14 cellular contexts compared by ENCODE assay signal in the genomic region with DNA sequence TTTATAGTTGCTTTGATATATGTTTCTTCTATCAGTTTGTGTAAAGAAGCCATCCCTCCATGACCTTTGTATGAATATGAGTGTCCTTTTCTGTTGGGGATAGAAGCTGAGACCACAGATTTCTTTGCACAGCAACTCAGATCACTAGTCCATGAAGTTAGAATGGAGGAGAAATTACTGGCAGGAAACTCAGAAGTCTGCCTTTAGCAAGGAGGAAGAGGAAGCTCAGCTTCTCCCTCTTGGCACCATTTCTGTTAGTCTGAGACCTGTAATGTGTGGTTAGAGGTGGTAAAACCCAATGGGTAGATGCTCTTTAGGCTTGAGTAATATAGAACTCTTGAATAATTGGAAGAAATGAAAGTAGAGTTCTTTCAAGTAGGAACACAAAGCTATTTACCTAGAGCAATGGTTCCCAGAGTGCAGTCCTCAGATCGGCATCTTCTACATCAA.
DNase-seq lines count a peak whose midpoint lies in the region; ATAC-seq and TF ChIP-seq lines count a peak whose summit lies in the region.
"Had no signal": no experiment of that assay in that cellular context is flagged by ENCODE, and none has a peak within 500 bp of the region (broad histone marks: within the 10 kb centered on the region; RNA-seq: fewer than 3 reads in every experiment).

No MANE protein-coding gene starts in this region.

- ATAC-seq in GM18519 (IDR thresholded peaks at IDR 0.05; ENCODE audit: low FRiP score, unreplicated experiment) (peak; percentile 73), GM21381 (IDR thresholded peaks at IDR 0.05; ENCODE audit: unreplicated experiment) (peak; percentile 84), HG02970 (IDR thresholded peaks at IDR 0.05; ENCODE audit: low FRiP score, unreplicated experiment) (peak; percentile 60), HG03565 (IDR thresholded peaks at IDR 0.05; ENCODE audit: unreplicated experiment) (peak; percentile 77)
- ATAC-seq: left lobe of liver had no signal

- WGBS in lower leg skin, 2 donors = 92 to 97% methylated on average over 1 of the region's 1 CpG

- H3K4me1 ChIP-seq in Peyer's patch = no peaks in the 10 kb centered on the region
- H3K4me1 ChIP-seq in colonic mucosa = no peaks in the 10 kb centered on the region

- H3K4me3 ChIP-seq in lower leg skin (ENCODE audit: low read depth, poor library complexity, severe bottlenecking) (no peak overlapping the region), Peyer's patch (no peak overlapping the region), colonic mucosa (no peak overlapping the region)
- H3K4me3 ChIP-seq: neural progenitor cell had no signal

- H3K27me3 ChIP-seq in Peyer's patch (no peaks in the 10 kb centered on the region), colonic mucosa (no peaks in the 10 kb centered on the region)
- H3K27me3 ChIP-seq: neural progenitor cell had no signal

- intact Hi-C loops in lower leg skin (cut with DNase I; ENCODE audit: low total_unique reads) (no loop called here), colonic mucosa (cut with DNase I) (no loop called here)

- TF ChIP-seq POLR2A in lower leg skin (IDR thresholded peaks at IDR 0.05) (no peak), Peyer's patch (IDR thresholded peaks at IDR 0.05) (no peak)

- TF ChIP-seq CTCF in lower leg skin (IDR thresholded peaks at IDR 0.05) = no peak
- TF ChIP-seq CTCF in Peyer's patch (IDR thresholded peaks at IDR 0.05) = no peak
- TF ChIP-seq CTCF in colonic mucosa (IDR thresholded peaks at IDR 0.05) = no peak

- H3K9me3 ChIP-seq in Peyer's patch (no peaks in the 10 kb centered on the region), colonic mucosa (no peaks in the 10 kb centered on the region)

- peak overlapping the region in 1 of 4 donors; percentile 7 for H3K27ac ChIP-seq in Peyer's patch
- no peak overlapping the region for H3K27ac ChIP-seq in colonic mucosa
- H3K27ac ChIP-seq: neural progenitor cell had no signal

- no peaks in the 10 kb centered on the region for H3K36me3 ChIP-seq in Peyer's patch
- H3K36me3 ChIP-seq in colonic mucosa = no peaks in the 10 kb centered on the region
- H3K36me3 ChIP-seq: neural progenitor cell had no signal

- no peak overlapping the region for H3K9ac ChIP-seq in colonic mucosa (ENCODE audit: low read depth in 2 of 2, low read length in 2 of 2)
- H3K9ac ChIP-seq: neural progenitor cell had no signal

- no peak for DNase-seq in lower leg skin (ENCODE audit: low spot score in 2 of 2)
- DNase-seq in Peyer's patch = no peak
- DNase-seq in DMS 273 (lab: John Stamatoyannopoulos, UW; ENCODE audit: unreplicated experiment) = no peak
- DNase-seq in colonic mucosa = no peak
- DNase-seq: anterior cingulate cortex, NCI-H510A, SHP77, small intestine had no signal
